Comparison of ENCODE assay signal across 1 cellular context in genomic region chr2:21836766-21837543, GRCh38.
TF ChIP-seq lines count a peak whose summit lies in the region.

No MANE protein-coding gene starts in this region.

TF ChIP-seq in GM23338, 12 proteins besides CTCF, POLR2A, EP300 and RAD21 (continued from another document):
- TF ChIP-seq CREB1 (CRISPR knock-in tag; IDR thresholded peaks at IDR 0.05; ENCODE audit: low read depth), result no peak
- TF ChIP-seq EZH2 (IDR thresholded peaks at IDR 0.05; ENCODE audit: low read depth, unreplicated experiment), result no peak
- TF ChIP-seq ZNF331 (CRISPR knock-in tag; IDR thresholded peaks at IDR 0.05; ENCODE audit: low read depth), result no peak
- no peak for TF ChIP-seq NANOG (IDR thresholded peaks at IDR 0.05; ENCODE audit: borderline replicate concordance)
- TF ChIP-seq JUNB (IDR thresholded peaks at IDR 0.05; ENCODE audit: unreplicated experiment), result no peak
- TF ChIP-seq ZNF114 (CRISPR knock-in tag; IDR thresholded peaks at IDR 0.05), result no peak
- TF ChIP-seq STAT1 (IDR thresholded peaks at IDR 0.05; ENCODE audit: unreplicated experiment), result no peak
- no peak for TF ChIP-seq POLR2AphosphoS5 (IDR thresholded peaks at IDR 0.05; ENCODE audit: low read depth)
- no peak for TF ChIP-seq EZH2phosphoT487 (IDR thresholded peaks at IDR 0.05; ENCODE audit: unreplicated experiment)
- no peak for TF ChIP-seq REST (IDR thresholded peaks at IDR 0.05; ENCODE audit: unreplicated experiment)
